ENCODE assay signal across 25 cellular contexts in the genomic region with DNA sequence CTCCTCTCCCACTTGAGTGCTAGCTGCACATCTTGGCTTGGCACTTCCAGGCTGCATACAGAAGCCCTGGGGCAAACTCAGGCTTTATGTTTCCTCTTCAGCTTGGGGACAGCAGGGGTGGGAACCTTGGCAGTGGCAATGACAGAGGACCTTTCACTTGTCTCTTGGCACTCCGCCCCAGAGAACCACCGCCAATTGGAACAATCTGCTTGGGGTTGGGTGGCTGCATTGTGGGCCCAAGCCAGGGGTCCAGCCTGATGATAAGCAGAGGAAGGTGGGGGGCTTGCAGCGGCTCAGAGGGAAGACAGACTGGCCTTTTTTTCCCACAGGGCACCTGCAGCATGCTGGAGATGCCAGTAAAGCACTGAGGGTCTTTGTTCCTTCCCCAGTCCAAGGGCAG.
"Had no signal": no experiment of that assay in that cellular context is flagged by ENCODE, and none has a peak within 500 bp of the region (broad histone marks: within the 10 kb centered on the region; RNA-seq: fewer than 3 reads in every experiment).

No MANE protein-coding gene starts in this region.

- H3K27me3 ChIP-seq: colonic mucosa, esophagus squamous epithelium, gastrocnemius medialis, heart left ventricle, hepatocyte, left lung had no signal

- H3K9me3 ChIP-seq: colonic mucosa, esophagus squamous epithelium, gastrocnemius medialis, lower lobe of right lung, mucosa of descending colon had no signal

- H3K4me1 ChIP-seq: colonic mucosa, esophagus squamous epithelium, gastrocnemius medialis, heart left ventricle, left lung, lower lobe of right lung had no signal

- H2AFZ ChIP-seq: hepatocyte had no signal

- H3K4me3 ChIP-seq: colonic mucosa, esophagus squamous epithelium, gastrocnemius medialis, heart left ventricle, hepatocyte, left lung, lower lobe of right lung, mucosa of descending colon had no signal

- H3K36me3 ChIP-seq: colonic mucosa, esophagus squamous epithelium, gastrocnemius medialis, heart left ventricle, left lung, lower lobe of right lung had no signal

- H3K4me2 ChIP-seq: hepatocyte had no signal

- DNase-seq: colonic mucosa; cortex of kidney; effector CD8-positive, alpha-beta T cell; effector memory CD8-positive, alpha-beta T cell; endodermal cell; erythroblast; esophagus squamous epithelium; foreskin fibroblast; foreskin melanocyte; gastrocnemius medialis; glutamatergic neuron; heart left ventricle; immature natural killer cell; islet precursor cell; left cardiac atrium; left lung; left ventricle myocardium superior; lower lobe of right lung; mesenchymal stem cell; naive B cell; naive thymus-derived CD8-positive, alpha-beta T cell had no signal

- ATAC-seq: effector memory CD8-positive, alpha-beta T cell; esophagus mucosa; gastrocnemius medialis; heart left ventricle; left cardiac atrium; left lung; left ventricle myocardium superior; lower lobe of right lung; mucosa of descending colon; naive thymus-derived CD8-positive, alpha-beta T cell had no signal

- H3K27ac ChIP-seq: colonic mucosa, epithelial cell of prostate, esophagus squamous epithelium, gastrocnemius medialis, heart left ventricle, hepatocyte, left lung, lower lobe of right lung had no signal
